8 cellular contexts compared by ENCODE assay signal in the genomic region with DNA sequence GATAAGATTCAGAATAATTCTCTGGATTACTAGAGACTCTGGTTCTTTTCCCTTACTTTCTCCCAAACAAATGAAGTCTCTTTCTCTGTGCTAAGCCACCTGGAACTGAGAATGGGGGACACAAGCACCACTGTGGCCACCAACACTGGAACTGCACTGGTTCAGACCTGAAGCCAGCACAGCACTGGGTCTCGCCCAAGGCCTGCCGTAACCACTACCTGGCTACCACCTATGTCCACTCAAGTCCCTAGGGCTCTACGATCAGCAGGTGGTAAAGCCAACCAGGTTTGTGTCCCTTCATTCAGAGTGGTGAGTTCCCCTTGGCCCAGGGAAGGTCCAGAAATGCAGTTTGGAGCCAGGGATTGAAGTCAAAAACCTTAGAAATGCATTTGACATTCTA.
"Had no signal": no experiment of that assay in that cellular context is flagged by ENCODE, and none has a peak within 500 bp of the region (broad histone marks: within the 10 kb centered on the region; RNA-seq: fewer than 3 reads in every experiment).

No MANE protein-coding gene starts in this region.

- H3K4me3 Mint-ChIP-seq: GM23338, H9, HFFc6 had no signal

- H3K27ac Mint-ChIP-seq: GM23338, H9, HFFc6 had no signal

- H3K36me3 ChIP-seq: HAP-1 had no signal

- H3K4me3 ChIP-seq: GM23248, GM23338, HAP-1 had no signal

- H2AFZ ChIP-seq: GM23248 had no signal

- H3K4me2 ChIP-seq: GM23338 had no signal

- H3K9me3 ChIP-seq: HAP-1 had no signal

- DNase-seq: GM23248, GOT3, H7, H9, HCEC 1CT, HFFc6 had no signal

- H3K9me3 Mint-ChIP-seq: GM23338, HFFc6 had no signal

- H3K9ac ChIP-seq: GM23248 had no signal

- H3K27ac ChIP-seq: GM23248 had no signal
